21 cellular contexts compared by ENCODE assay signal in the genomic region with DNA sequence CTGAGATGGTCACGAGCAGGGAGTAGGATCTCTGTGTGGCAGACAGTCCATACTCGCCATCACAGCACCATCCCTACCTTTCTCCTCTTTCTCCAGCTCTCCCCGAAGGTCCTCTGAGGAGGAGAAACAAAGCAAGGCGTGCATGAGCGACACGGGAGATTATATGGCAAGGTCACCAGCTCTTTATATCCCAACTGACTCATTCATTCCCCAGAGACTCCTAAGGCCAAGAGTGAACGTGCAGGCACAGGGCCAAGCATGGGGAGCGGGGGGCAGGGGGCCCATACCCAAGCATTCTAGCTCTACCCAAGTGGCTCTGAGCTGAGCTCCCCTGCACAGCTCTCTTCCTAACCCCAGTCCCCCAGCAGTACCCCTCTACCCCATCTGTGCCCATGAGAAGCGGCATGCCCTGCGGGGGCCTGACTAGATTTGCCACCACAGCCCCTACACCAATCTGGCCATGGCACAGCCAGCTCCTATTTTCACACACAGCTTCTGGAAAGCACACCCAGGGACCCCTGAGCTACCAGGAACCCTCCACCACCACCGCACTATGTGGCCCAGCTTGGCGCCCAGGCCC. TPM values are rescaled to one million over a fixed set of nuclear protein-coding genes. Genes with fewer than 3 reads are reported as not detected.
"Had no signal": no experiment of that assay in that cellular context is flagged by ENCODE, and none has a peak within 500 bp of the region (broad histone marks: within the 10 kb centered on the region; RNA-seq: fewer than 3 reads in every experiment).

No MANE protein-coding gene starts in this region.

- H3K27me3 ChIP-seq: adrenal gland, gastroesophageal sphincter, tibial nerve had no signal

- H3K27me3 Mint-ChIP-seq: dendritic cell treated with granulocyte-macrophage colony-stimulating factor and Interleukin-4, amounts not matched to agents 40 ng/mL and 50 ng/mL, for 4 days had no signal

- H3K9me3 ChIP-seq: adrenal gland, gastroesophageal sphincter, tibial nerve had no signal

- H3K36me3 Mint-ChIP-seq: activated naive CD4-positive, alpha-beta T cell treated with anti-CD3 and anti-CD28 coated beads, Interleukin-2, amount 10 ng/mL, durations not matched to agents 7 days and 5 days; natural killer cell had no signal

- H3K36me3 ChIP-seq: adrenal gland, gastroesophageal sphincter had no signal

- H3K27ac ChIP-seq: gastroesophageal sphincter, tibial nerve, VCaP had no signal

- H3K4me3 ChIP-seq: adrenal gland, gastroesophageal sphincter, tibial nerve had no signal

- H3K4me1 Mint-ChIP-seq: activated naive CD4-positive, alpha-beta T cell treated with anti-CD3 and anti-CD28 coated beads, Interleukin-2, amount 10 ng/mL, durations not matched to agents 7 days and 5 days; natural killer cell had no signal

- ATAC-seq: activated T-cell treated with anti-CD3 and anti-CD28 coated beads, Interleukin-2, amount 50 U/mL, for 4 hours; esophagus mucosa; gastroesophageal sphincter; left cardiac atrium; natural killer cell had no signal

- H3K27ac Mint-ChIP-seq: activated naive CD4-positive, alpha-beta T cell treated with anti-CD3 and anti-CD28 coated beads, Interleukin-2, amount 10 ng/mL, durations not matched to agents 7 days and 5 days; natural killer cell; T-helper 1 cell treated with Interleukin-12 subunit alpha and Interleukin-12 subunit beta and Interleukin-4 antibody, amounts not matched to agents 30 μg/mL and 1 μg/mL, for 36 hours had no signal

- H3K9me3 Mint-ChIP-seq: activated naive CD4-positive, alpha-beta T cell treated with anti-CD3 and anti-CD28 coated beads, Interleukin-2, amount 10 ng/mL, durations not matched to agents 7 days and 5 days; activated T-cell treated with anti-CD3 and anti-CD28 coated beads, Interleukin-2, amount 50 U/mL, for 4 hours; dendritic cell treated with granulocyte-macrophage colony-stimulating factor and Interleukin-4, amounts not matched to agents 40 ng/mL and 50 ng/mL, for 4 days; natural killer cell; T-helper 1 cell treated with Interleukin-12 subunit alpha and Interleukin-12 subunit beta and Interleukin-4 antibody, amounts not matched to agents 30 μg/mL and 1 μg/mL, for 36 hours had no signal

- H3K4me3 Mint-ChIP-seq: activated naive CD4-positive, alpha-beta T cell treated with anti-CD3 and anti-CD28 coated beads, Interleukin-2, amount 10 ng/mL, durations not matched to agents 7 days and 5 days; activated T-cell treated with anti-CD3 and anti-CD28 coated beads, Interleukin-2, amount 50 U/mL, for 4 hours; dendritic cell treated with granulocyte-macrophage colony-stimulating factor and Interleukin-4, amounts not matched to agents 40 ng/mL and 50 ng/mL, for 4 days; natural killer cell; T-helper 1 cell treated with Interleukin-12 subunit alpha and Interleukin-12 subunit beta and Interleukin-4 antibody, amounts not matched to agents 30 μg/mL and 1 μg/mL, for 36 hours had no signal

- DNase-seq: activated CD4-positive, alpha-beta T cell treated with anti-CD3 and anti-CD28 coated beads, Interleukin-2, amount 50 U/mL, for 1 hour; activated CD4-positive, CD25-positive, alpha-beta regulatory T cell treated with anti-CD3 and anti-CD28 coated beads, Interleukin-2, amount 50 U/mL, for 72 hours; activated CD8-positive, alpha-beta memory T cell treated with anti-CD3 and anti-CD28 coated beads, Interleukin-2, amount 50 U/mL, for 4 hours; activated naive CD4-positive, alpha-beta T cell treated with anti-CD3 and anti-CD28 coated beads, Interleukin-2, amount 10 ng/mL, durations not matched to agents 7 days and 5 days; activated T-cell treated with anti-CD3 and anti-CD28 coated beads, Interleukin-2, amount 50 U/mL, for 4 hours; effector CD8-positive, alpha-beta T cell; natural killer cell; retina; stimulated activated naive CD4-positive, alpha-beta T cell treated with Interleukin-2 at 50 U/mL for 16 hours had no signal

RNA-seq across cellular contexts. Expression of gene OR2V2, which starts 50.8 kb away (rescaled TPM):
- total RNA-seq: activated T-cell treated with anti-CD3 and anti-CD28 coated beads, Interleukin-2, amount 50 U/mL, for 4 hours; adrenal gland; bronchial epithelial cell; cerebellum; esophagus mucosa; left cardiac atrium; lower leg skin; natural killer cell; posterior vena cava; tibial nerve had no signal
